In genomic region chr14:20329355-20329754, GRCh38 we compare ENCODE assay signal across 17 cellular contexts.
"Had no signal": no experiment of that assay in that cellular context is flagged by ENCODE, and none has a peak within 500 bp of the region (broad histone marks: within the 10 kb centered on the region; RNA-seq: fewer than 3 reads in every experiment).

No MANE protein-coding gene starts in this region.

- H3K27ac Mint-ChIP-seq: activated CD4-positive, alpha-beta T cell treated with anti-CD3 and anti-CD28 coated beads, Interleukin-2, amount 10 ng/mL, durations not matched to agents 24 days and 14 days; activated naive CD4-positive, alpha-beta T cell treated with anti-CD3 and anti-CD28 coated beads, Interleukin-2, amount 10 ng/mL, durations not matched to agents 7 days and 5 days had no signal

- H3K4me3 ChIP-seq: coronary artery, left lung, mucosa of descending colon, pancreas, transverse colon had no signal

- H3K4me3 Mint-ChIP-seq: activated naive CD4-positive, alpha-beta T cell treated with anti-CD3 and anti-CD28 coated beads, Interleukin-2, amount 10 ng/mL, durations not matched to agents 7 days and 5 days; naive thymus-derived CD4-positive, alpha-beta T cell; stimulated activated effector memory CD8-positive, alpha-beta T cell treated with anti-CD3 and anti-CD28 coated beads, Interleukin-12 subunit alpha, Interleukin-12 subunit beta, amount 100 ng/mL, for 72 hours had no signal

- FAIRE-seq: endothelial cell of umbilical vein, kidney, pancreas had no signal

- H3K27ac ChIP-seq: coronary artery, left lung, pancreas, transverse colon had no signal

- H3K27me3 Mint-ChIP-seq: activated CD4-positive, alpha-beta T cell treated with anti-CD3 and anti-CD28 coated beads, Interleukin-2, amount 10 ng/mL, durations not matched to agents 24 days and 14 days; activated naive CD4-positive, alpha-beta T cell treated with anti-CD3 and anti-CD28 coated beads, Interleukin-2, amount 10 ng/mL, durations not matched to agents 7 days and 5 days; naive thymus-derived CD4-positive, alpha-beta T cell had no signal

- H3K9me3 ChIP-seq: left lung, mucosa of descending colon, pancreas, transverse colon had no signal

- H3K27me3 ChIP-seq: left lung, pancreas, transverse colon had no signal

- H3K9me3 Mint-ChIP-seq: activated CD4-positive, alpha-beta T cell treated with anti-CD3 and anti-CD28 coated beads, Interleukin-2, amount 10 ng/mL, durations not matched to agents 24 days and 14 days; activated naive CD4-positive, alpha-beta T cell treated with anti-CD3 and anti-CD28 coated beads, Interleukin-2, amount 10 ng/mL, durations not matched to agents 7 days and 5 days; naive thymus-derived CD4-positive, alpha-beta T cell; stimulated activated effector memory CD8-positive, alpha-beta T cell treated with anti-CD3 and anti-CD28 coated beads, Interleukin-12 subunit alpha, Interleukin-12 subunit beta, amount 100 ng/mL, for 72 hours had no signal

- DNase-seq: activated naive CD4-positive, alpha-beta T cell treated with anti-CD3 and anti-CD28 coated beads, Interleukin-2, amount 10 ng/mL, durations not matched to agents 7 days and 5 days; central memory CD4-positive, alpha-beta T cell; foreskin fibroblast; hippocampal formation; kidney; left lung; mammary epithelial cell; mucosa of descending colon; naive thymus-derived CD4-positive, alpha-beta T cell; pancreas; stimulated activated CD4-positive, alpha-beta T cell treated with anti-CD3 and anti-CD28 coated beads, Interleukin-1b, Interleukin-23, amount 100 ng/mL, for 48 hours; T-helper 2 cell; transverse colon had no signal

- ATAC-seq: left lung; mucosa of descending colon; naive thymus-derived CD4-positive, alpha-beta T cell; pancreas; stimulated activated effector memory CD8-positive, alpha-beta T cell treated with anti-CD3 and anti-CD28 coated beads, Interleukin-12 subunit alpha, Interleukin-12 subunit beta, amount 100 ng/mL, for 72 hours had no signal
